1 cellular context compared by ENCODE assay signal in the genomic region with DNA sequence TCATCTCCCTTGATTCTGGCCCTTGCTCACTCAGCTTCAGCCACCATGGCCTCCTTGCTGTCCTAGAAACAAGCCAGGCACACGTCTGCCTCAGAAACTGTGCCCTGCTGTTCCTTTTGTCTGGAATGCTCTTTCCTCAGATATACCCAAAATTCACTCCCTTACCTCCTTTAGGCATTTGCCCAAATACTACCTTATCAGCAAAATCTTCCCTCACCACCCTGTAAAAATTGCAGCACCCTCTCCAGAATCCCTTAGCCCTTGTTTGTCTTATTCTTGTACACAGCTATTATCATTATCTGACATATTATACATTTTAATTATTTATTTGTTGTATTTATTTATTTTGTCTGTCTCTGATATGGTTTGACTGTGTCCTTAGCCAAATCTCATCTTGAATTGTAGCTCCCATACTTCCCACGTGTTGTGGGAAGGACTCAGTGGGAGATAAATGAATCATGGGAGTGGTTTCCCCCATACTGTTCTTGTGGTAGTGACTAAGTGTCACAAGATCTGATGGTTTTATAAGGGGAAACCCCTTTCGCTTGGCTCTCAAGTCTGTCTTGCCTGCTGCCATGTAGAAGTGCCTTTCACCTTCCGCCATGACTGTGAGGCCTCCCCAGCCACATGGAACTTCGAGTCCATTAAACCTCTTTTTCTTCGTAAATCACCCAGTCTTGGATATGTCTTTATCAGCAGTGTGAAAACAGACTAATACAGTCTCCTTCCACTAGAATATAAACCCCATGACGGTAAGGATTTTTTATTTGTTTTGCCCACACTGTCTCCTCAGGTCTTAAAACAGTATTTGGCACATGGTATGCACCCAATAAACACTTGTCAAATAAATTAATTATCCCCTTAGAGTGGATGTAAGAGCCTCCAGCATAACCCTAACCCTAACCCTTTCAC.
A peak's percentile ranks its signal among the peaks of the same experiment; 100 is the strongest.
TF ChIP-seq lines count a peak whose summit lies in the region.

No MANE protein-coding gene starts in this region.

TF ChIP-seq in K562, 482 proteins besides CTCF, POLR2A, EP300 and RAD21 (continued from another document and continues in another):
- TF ChIP-seq, protein P1, sequence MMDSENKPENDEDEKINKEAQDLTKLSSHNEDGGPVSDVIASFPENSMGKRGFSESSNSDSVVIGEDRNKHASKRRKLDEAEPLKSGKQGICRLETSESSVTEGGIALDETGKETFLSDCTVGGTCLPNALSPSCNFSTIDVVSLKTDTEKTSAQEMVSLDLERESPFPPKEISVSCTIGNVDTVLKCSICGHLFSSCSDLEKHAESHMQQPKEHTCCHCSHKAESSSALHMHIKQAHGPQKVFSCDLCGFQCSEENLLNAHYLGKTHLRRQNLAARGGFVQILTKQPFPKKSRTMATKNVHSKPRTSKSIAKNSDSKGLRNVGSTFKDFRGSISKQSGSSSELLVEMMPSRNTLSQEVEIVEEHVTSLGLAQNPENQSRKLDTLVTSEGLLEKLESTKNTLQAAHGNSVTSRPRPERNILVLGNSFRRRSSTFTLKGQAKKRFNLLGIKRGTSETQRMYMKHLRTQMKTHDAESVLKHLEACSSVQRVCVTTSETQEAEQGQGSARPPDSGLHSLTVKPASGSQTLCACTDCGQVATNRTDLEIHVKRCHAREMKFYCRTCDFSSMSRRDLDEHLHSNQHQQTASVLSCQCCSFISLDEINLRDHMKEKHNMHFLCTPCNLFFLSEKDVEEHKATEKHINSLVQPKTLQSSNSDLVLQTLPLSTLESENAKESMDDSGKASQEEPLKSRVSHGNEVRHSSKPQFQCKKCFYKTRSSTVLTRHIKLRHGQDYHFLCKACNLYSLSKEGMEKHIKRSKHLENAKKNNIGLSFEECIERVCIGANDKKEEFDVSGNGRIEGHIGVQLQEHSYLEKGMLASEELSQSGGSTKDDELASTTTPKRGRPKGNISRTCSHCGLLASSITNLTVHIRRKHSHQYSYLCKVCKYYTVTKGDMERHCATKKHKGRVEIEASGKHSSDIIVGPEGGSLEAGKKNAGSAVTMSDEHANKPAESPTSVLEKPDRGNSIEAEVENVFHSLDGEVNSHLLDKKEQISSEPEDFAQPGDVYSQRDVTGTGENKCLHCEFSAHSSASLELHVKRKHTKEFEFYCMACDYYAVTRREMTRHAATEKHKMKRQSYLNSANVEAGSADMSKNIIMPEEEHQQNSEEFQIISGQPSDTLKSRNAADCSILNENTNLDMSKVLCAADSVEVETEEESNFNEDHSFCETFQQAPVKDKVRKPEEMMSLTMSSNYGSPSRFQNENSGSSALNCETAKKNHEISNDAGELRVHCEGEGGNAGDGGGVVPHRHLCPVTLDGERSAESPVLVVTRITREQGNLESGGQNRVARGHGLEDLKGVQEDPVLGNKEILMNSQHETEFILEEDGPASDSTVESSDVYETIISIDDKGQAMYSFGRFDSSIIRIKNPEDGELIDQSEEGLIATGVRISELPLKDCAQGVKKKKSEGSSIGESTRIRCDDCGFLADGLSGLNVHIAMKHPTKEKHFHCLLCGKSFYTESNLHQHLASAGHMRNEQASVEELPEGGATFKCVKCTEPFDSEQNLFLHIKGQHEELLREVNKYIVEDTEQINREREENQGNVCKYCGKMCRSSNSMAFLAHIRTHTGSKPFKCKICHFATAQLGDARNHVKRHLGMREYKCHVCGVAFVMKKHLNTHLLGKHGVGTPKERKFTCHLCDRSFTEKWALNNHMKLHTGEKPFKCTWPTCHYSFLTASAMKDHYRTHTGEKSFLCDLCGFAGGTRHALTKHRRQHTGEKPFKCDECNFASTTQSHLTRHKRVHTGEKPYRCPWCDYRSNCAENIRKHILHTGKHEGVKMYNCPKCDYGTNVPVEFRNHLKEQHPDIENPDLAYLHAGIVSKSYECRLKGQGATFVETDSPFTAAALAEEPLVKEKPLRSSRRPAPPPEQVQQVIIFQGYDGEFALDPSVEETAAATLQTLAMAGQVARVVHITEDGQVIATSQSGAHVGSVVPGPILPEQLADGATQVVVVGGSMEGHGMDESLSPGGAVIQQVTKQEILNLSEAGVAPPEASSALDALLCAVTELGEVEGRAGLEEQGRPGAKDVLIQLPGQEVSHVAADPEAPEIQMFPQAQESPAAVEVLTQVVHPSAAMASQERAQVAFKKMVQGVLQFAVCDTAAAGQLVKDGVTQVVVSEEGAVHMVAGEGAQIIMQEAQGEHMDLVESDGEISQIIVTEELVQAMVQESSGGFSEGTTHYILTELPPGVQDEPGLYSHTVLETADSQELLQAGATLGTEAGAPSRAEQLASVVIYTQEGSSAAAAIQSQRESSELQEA (IDR thresholded peaks at IDR 0.05; ENCODE audit: low read depth): no peak
- TF ChIP-seq PTRF (tag; IDR thresholded peaks at IDR 0.05) (no peak), TOE1 (IDR thresholded peaks at IDR 0.05; ENCODE audit: borderline replicate concordance) (peak; percentile 57; the same call in 1 of the 2 replicates), TOE1 (CRISPR knock-in tag; IDR thresholded peaks at IDR 0.05; ENCODE audit: borderline replicate concordance, low read depth) (no peak), ZNF584 (CRISPR knock-in tag; IDR thresholded peaks at IDR 0.05; ENCODE audit: low read depth) (peak; percentile 96), JUND (IDR thresholded peaks at IDR 0.05; ENCODE audit: borderline replicate concordance, low read depth, low read length) (peak; percentile 75; the same call in 1 of the 2 replicates), JUND (tag; IDR thresholded peaks at IDR 0.05; ENCODE audit: borderline replicate concordance, low read depth, low read length) (peak; percentile 33; the same call in 1 of the 3 replicates), CSDE1 (IDR thresholded peaks at IDR 0.05) (no peak), DMBX1 (CRISPR knock-in tag; IDR thresholded peaks at IDR 0.05; ENCODE audit: borderline replicate concordance) (no peak), PPARD (CRISPR knock-in tag; IDR thresholded peaks at IDR 0.05) (no peak), SMARCC2 (IDR thresholded peaks at IDR 0.05; ENCODE audit: low read depth) (no peak), ZC3H8 (IDR thresholded peaks at IDR 0.05) (no peak), GTF2F1 (IDR thresholded peaks at IDR 0.05; ENCODE audit: low read depth, low read length) (no peak)
- TF ChIP-seq, protein P2, sequence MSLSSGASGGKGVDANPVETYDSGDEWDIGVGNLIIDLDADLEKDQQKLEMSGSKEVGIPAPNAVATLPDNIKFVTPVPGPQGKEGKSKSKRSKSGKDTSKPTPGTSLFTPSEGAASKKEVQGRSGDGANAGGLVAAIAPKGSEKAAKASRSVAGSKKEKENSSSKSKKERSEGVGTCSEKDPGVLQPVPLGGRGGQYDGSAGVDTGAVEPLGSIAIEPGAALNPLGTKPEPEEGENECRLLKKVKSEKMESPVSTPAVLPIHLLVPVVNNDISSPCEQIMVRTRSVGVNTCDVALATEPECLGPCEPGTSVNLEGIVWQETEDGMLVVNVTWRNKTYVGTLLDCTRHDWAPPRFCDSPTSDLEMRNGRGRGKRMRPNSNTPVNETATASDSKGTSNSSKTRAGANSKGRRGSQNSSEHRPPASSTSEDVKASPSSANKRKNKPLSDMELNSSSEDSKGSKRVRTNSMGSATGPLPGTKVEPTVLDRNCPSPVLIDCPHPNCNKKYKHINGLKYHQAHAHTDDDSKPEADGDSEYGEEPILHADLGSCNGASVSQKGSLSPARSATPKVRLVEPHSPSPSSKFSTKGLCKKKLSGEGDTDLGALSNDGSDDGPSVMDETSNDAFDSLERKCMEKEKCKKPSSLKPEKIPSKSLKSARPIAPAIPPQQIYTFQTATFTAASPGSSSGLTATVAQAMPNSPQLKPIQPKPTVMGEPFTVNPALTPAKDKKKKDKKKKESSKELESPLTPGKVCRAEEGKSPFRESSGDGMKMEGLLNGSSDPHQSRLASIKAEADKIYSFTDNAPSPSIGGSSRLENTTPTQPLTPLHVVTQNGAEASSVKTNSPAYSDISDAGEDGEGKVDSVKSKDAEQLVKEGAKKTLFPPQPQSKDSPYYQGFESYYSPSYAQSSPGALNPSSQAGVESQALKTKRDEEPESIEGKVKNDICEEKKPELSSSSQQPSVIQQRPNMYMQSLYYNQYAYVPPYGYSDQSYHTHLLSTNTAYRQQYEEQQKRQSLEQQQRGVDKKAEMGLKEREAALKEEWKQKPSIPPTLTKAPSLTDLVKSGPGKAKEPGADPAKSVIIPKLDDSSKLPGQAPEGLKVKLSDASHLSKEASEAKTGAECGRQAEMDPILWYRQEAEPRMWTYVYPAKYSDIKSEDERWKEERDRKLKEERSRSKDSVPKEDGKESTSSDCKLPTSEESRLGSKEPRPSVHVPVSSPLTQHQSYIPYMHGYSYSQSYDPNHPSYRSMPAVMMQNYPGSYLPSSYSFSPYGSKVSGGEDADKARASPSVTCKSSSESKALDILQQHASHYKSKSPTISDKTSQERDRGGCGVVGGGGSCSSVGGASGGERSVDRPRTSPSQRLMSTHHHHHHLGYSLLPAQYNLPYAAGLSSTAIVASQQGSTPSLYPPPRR (CRISPR knock-in tag; IDR thresholded peaks at IDR 0.05; ENCODE audit: borderline replicate concordance): no peak
- TF ChIP-seq, protein P3, sequence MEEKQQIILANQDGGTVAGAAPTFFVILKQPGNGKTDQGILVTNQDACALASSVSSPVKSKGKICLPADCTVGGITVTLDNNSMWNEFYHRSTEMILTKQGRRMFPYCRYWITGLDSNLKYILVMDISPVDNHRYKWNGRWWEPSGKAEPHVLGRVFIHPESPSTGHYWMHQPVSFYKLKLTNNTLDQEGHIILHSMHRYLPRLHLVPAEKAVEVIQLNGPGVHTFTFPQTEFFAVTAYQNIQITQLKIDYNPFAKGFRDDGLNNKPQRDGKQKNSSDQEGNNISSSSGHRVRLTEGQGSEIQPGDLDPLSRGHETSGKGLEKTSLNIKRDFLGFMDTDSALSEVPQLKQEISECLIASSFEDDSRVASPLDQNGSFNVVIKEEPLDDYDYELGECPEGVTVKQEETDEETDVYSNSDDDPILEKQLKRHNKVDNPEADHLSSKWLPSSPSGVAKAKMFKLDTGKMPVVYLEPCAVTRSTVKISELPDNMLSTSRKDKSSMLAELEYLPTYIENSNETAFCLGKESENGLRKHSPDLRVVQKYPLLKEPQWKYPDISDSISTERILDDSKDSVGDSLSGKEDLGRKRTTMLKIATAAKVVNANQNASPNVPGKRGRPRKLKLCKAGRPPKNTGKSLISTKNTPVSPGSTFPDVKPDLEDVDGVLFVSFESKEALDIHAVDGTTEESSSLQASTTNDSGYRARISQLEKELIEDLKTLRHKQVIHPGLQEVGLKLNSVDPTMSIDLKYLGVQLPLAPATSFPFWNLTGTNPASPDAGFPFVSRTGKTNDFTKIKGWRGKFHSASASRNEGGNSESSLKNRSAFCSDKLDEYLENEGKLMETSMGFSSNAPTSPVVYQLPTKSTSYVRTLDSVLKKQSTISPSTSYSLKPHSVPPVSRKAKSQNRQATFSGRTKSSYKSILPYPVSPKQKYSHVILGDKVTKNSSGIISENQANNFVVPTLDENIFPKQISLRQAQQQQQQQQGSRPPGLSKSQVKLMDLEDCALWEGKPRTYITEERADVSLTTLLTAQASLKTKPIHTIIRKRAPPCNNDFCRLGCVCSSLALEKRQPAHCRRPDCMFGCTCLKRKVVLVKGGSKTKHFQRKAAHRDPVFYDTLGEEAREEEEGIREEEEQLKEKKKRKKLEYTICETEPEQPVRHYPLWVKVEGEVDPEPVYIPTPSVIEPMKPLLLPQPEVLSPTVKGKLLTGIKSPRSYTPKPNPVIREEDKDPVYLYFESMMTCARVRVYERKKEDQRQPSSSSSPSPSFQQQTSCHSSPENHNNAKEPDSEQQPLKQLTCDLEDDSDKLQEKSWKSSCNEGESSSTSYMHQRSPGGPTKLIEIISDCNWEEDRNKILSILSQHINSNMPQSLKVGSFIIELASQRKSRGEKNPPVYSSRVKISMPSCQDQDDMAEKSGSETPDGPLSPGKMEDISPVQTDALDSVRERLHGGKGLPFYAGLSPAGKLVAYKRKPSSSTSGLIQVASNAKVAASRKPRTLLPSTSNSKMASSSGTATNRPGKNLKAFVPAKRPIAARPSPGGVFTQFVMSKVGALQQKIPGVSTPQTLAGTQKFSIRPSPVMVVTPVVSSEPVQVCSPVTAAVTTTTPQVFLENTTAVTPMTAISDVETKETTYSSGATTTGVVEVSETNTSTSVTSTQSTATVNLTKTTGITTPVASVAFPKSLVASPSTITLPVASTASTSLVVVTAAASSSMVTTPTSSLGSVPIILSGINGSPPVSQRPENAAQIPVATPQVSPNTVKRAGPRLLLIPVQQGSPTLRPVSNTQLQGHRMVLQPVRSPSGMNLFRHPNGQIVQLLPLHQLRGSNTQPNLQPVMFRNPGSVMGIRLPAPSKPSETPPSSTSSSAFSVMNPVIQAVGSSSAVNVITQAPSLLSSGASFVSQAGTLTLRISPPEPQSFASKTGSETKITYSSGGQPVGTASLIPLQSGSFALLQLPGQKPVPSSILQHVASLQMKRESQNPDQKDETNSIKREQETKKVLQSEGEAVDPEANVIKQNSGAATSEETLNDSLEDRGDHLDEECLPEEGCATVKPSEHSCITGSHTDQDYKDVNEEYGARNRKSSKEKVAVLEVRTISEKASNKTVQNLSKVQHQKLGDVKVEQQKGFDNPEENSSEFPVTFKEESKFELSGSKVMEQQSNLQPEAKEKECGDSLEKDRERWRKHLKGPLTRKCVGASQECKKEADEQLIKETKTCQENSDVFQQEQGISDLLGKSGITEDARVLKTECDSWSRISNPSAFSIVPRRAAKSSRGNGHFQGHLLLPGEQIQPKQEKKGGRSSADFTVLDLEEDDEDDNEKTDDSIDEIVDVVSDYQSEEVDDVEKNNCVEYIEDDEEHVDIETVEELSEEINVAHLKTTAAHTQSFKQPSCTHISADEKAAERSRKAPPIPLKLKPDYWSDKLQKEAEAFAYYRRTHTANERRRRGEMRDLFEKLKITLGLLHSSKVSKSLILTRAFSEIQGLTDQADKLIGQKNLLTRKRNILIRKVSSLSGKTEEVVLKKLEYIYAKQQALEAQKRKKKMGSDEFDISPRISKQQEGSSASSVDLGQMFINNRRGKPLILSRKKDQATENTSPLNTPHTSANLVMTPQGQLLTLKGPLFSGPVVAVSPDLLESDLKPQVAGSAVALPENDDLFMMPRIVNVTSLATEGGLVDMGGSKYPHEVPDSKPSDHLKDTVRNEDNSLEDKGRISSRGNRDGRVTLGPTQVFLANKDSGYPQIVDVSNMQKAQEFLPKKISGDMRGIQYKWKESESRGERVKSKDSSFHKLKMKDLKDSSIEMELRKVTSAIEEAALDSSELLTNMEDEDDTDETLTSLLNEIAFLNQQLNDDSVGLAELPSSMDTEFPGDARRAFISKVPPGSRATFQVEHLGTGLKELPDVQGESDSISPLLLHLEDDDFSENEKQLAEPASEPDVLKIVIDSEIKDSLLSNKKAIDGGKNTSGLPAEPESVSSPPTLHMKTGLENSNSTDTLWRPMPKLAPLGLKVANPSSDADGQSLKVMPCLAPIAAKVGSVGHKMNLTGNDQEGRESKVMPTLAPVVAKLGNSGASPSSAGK (IDR thresholded peaks at IDR 0.05): peak; percentile 60; the same call in 1 of the 2 replicates
- TF ChIP-seq, protein P4, sequence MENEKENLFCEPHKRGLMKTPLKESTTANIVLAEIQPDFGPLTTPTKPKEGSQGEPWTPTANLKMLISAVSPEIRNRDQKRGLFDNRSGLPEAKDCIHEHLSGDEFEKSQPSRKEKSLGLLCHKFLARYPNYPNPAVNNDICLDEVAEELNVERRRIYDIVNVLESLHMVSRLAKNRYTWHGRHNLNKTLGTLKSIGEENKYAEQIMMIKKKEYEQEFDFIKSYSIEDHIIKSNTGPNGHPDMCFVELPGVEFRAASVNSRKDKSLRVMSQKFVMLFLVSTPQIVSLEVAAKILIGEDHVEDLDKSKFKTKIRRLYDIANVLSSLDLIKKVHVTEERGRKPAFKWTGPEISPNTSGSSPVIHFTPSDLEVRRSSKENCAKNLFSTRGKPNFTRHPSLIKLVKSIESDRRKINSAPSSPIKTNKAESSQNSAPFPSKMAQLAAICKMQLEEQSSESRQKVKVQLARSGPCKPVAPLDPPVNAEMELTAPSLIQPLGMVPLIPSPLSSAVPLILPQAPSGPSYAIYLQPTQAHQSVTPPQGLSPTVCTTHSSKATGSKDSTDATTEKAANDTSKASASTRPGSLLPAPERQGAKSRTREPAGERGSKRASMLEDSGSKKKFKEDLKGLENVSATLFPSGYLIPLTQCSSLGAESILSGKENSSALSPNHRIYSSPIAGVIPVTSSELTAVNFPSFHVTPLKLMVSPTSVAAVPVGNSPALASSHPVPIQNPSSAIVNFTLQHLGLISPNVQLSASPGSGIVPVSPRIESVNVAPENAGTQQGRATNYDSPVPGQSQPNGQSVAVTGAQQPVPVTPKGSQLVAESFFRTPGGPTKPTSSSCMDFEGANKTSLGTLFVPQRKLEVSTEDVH (IDR thresholded peaks at IDR 0.05; ENCODE audit: low read depth, partially characterized antibody): no peak
